ENCODE assay signal across 14 cellular contexts in genomic region chr18:34909637-34910364, GRCh38.
A peak's percentile ranks its signal among the peaks of the same experiment; 100 is the strongest.
DNase-seq lines count a peak whose midpoint lies in the region; ATAC-seq and TF ChIP-seq lines count a peak whose summit lies in the region.
"Had no signal": no experiment of that assay in that cellular context is flagged by ENCODE, and none has a peak within 500 bp of the region (broad histone marks: within the 10 kb centered on the region; RNA-seq: fewer than 3 reads in every experiment).

No MANE protein-coding gene starts in this region.

- H3K4me3 ChIP-seq in esophagus muscularis mucosa (no peak overlapping the region), upper lobe of right lung (no peak overlapping the region)
- H3K4me3 ChIP-seq: vagina had no signal

- H3K4me1 ChIP-seq in esophagus muscularis mucosa (peaks cover 0 to 48% (median 39%) of the 10 kb centered on the region in 4 donors), upper lobe of right lung (no peaks in the 10 kb centered on the region)
- H3K4me1 ChIP-seq: vagina had no signal

- H3K36me3 ChIP-seq in esophagus muscularis mucosa (no peaks in the 10 kb centered on the region), upper lobe of right lung (no peaks in the 10 kb centered on the region)
- H3K36me3 ChIP-seq: vagina had no signal

- TF ChIP-seq POLR2A in esophagus muscularis mucosa (IDR thresholded peaks at IDR 0.05; ENCODE audit: low read depth) = no peak

- H3K27me3 ChIP-seq in esophagus muscularis mucosa = no peaks in the 10 kb centered on the region
- H3K27me3 ChIP-seq in upper lobe of right lung = no peaks in the 10 kb centered on the region
- H3K27me3 ChIP-seq: vagina had no signal

- 83% methylated on average over 4 of the region's 4 CpGs for WGBS in esophagus muscularis mucosa

- ATAC-seq in HG03354 (IDR thresholded peaks at IDR 0.05; ENCODE audit: poor library complexity, severe bottlenecking, unreplicated experiment) = no peak
- ATAC-seq in upper lobe of right lung = no peak

- H3K27ac ChIP-seq in esophagus muscularis mucosa (replicated peaks in 1 of 4) (peak overlapping the region; percentile 53 to 71 (median 60)), upper lobe of right lung (no peak overlapping the region)
- H3K27ac ChIP-seq: vagina, VCaP had no signal

- peak; percentile 70 for TF ChIP-seq EP300 in esophagus muscularis mucosa (IDR thresholded peaks at IDR 0.05)

- DNase-seq in AG08396 (ENCODE audit: low spot score) = peak; percentile 11
- peak; percentile 46 for DNase-seq in LHCN-M2 (ENCODE audit: low read depth)
- DNase-seq in esophagus muscularis mucosa (ENCODE audit: extremely low spot score) = no peak
- DNase-seq in pons (ENCODE audit: low spot score) = peak; percentile 49
- DNase-seq in NCI-H82 treated with DMSO at 0.1 percent for 48 hours (lab: John Stamatoyannopoulos, UW; ENCODE audit: unreplicated experiment) = no peak
- DNase-seq in NK-92 (lab: John Stamatoyannopoulos, UW; ENCODE audit: unreplicated experiment) = no peak
- DNase-seq in upper lobe of right lung = no peak
- DNase-seq: activated naive CD4-positive, alpha-beta T cell; cerebellar nuclear complex; SK-N-SH; stimulated activated CD4-positive, alpha-beta T cell treated with anti-CD3 and anti-CD28 coated beads, Interleukin-4, amount 100 ng/mL, for 24 hours had no signal

- intact Hi-C loops in esophagus muscularis mucosa (cut with DNase I) = no loop called here
- intact Hi-C loops in upper lobe of right lung (cut with DNase I) = no loop called here

- H3K9me3 ChIP-seq in esophagus muscularis mucosa (no peaks in the 10 kb centered on the region), upper lobe of right lung (no peaks in the 10 kb centered on the region)
- H3K9me3 ChIP-seq: SK-N-SH, vagina had no signal

- TF ChIP-seq CTCF in esophagus muscularis mucosa (IDR thresholded peaks at IDR 0.05) (no peak), upper lobe of right lung (IDR thresholded peaks at IDR 0.05) (no peak)

Comparison
In these comparisons a context has a peak if more than half of its experiments do, and no peak if none do; other contexts are left out.
1. DNase-seq: peak in AG08396 (single experiment), LHCN-M2 (single experiment) and pons (single experiment); none in esophagus muscularis mucosa (single experiment), NCI-H82 treated with DMSO at 0.1 percent for 48 hours (single experiment), NK-92 (single experiment) and upper lobe of right lung (single experiment).